Comparison of ENCODE assay signal across 21 cellular contexts in the genomic region with DNA sequence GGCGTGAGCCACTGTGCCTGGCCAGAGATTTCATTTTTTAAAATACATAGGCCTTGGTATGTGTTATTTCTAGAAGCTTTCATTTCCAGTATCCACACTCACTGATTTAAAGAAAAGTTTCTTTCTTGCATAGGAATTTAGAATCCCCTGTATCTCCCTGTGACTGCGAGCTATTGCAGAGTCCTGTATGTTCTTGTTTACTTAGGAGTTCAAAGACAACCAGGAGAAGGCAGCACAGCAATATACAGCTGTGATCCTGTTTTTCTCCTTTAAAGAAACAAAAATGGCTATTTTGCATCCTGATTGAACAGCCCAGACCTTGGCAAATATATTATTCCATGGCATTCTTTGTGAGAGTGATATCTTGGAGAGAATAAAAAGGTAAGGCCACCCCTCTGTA.
"Had no signal": no experiment of that assay in that cellular context is flagged by ENCODE, and none has a peak within 500 bp of the region (broad histone marks: within the 10 kb centered on the region; RNA-seq: fewer than 3 reads in every experiment).

No MANE protein-coding gene starts in this region.

- DNase-seq: dermis blood vessel endothelial cell; dorsolateral prefrontal cortex; effector CD4-positive, alpha-beta T cell; effector memory CD4-positive, alpha-beta T cell; foreskin keratinocyte; heart left ventricle; hypothalamus; immature natural killer cell; kidney; kidney glomerular epithelial cell; left ventricle myocardium superior; lower lobe of right lung; mesenchymal stem cell; mucosa of descending colon; naive B cell; naive thymus-derived CD8-positive, alpha-beta T cell had no signal

- H3K27ac Mint-ChIP-seq: immature natural killer cell, mesothelial cell of epicardium had no signal

- H3K4me1 Mint-ChIP-seq: immature natural killer cell; naive B cell; naive thymus-derived CD8-positive, alpha-beta T cell had no signal

- H3K27me3 Mint-ChIP-seq: naive B cell; naive thymus-derived CD8-positive, alpha-beta T cell had no signal

- H3K27ac ChIP-seq: coronary artery, dorsolateral prefrontal cortex, foreskin keratinocyte, gastroesophageal sphincter, hepatocyte, lower lobe of right lung had no signal

- H3K4me3 Mint-ChIP-seq: immature natural killer cell; mesothelial cell of epicardium; naive B cell; naive thymus-derived CD8-positive, alpha-beta T cell had no signal

- H3K4me3 ChIP-seq: coronary artery, dorsolateral prefrontal cortex, esophagus muscularis mucosa, gastroesophageal sphincter, heart left ventricle, hepatocyte, lower lobe of right lung, mucosa of descending colon had no signal

- H3K36me3 ChIP-seq: esophagus muscularis mucosa, gastroesophageal sphincter, heart left ventricle, lower lobe of right lung had no signal

- ATAC-seq: foreskin keratinocyte; gastroesophageal sphincter; heart left ventricle; left ventricle myocardium superior; lower lobe of right lung; mucosa of descending colon; naive thymus-derived CD8-positive, alpha-beta T cell had no signal

- H3K27me3 ChIP-seq: dorsolateral prefrontal cortex, esophagus muscularis mucosa, foreskin keratinocyte, gastroesophageal sphincter, heart left ventricle, hepatocyte had no signal

- H3K9me3 ChIP-seq: esophagus muscularis mucosa, gastroesophageal sphincter, lower lobe of right lung, mucosa of descending colon had no signal

- H3K4me1 ChIP-seq: foreskin keratinocyte, lower lobe of right lung had no signal
